7 cellular contexts compared by ENCODE assay signal in genomic region chr17:32519769-32520701, GRCh38. TPM values are rescaled to one million over a fixed set of nuclear protein-coding genes. Genes with fewer than 3 reads are reported as not detected.
A peak's percentile ranks its signal among the peaks of the same experiment; 100 is the strongest.
DNase-seq lines count a peak whose midpoint lies in the region; ATAC-seq and TF ChIP-seq lines count a peak whose summit lies in the region.

No MANE protein-coding gene starts in this region.

- no peaks in the 10 kb centered on the region for H3K36me3 ChIP-seq in Panc1 (ENCODE audit: control insufficient read depth, insufficient read depth, low read length)

- DNase-seq in Panc1 (ENCODE audit: low read depth, low spot score) = no peak
- peak; percentile 18 for DNase-seq in astrocyte of the spinal cord (ENCODE audit: low read depth, low spot score)
- peak; percentile 90 for DNase-seq in islet precursor cell
- peak; percentile 59 for DNase-seq in stimulated activated CD4-positive, alpha-beta T cell treated with anti-CD3 and anti-CD28 coated beads, Interleukin-4, amount 100 ng/mL, for 24 hours
- no peak for DNase-seq in SKM-1 treated with dmso at 0.1 percent for 144 hours (lab: John Stamatoyannopoulos, UW; ENCODE audit: unreplicated experiment)
- DNase-seq in NCI-H1694 (lab: John Stamatoyannopoulos, UW) = no peak

- ATAC-seq in Panc1 = no peak

- in situ Hi-C loops in Panc1 (cut with HindIII; ENCODE audit: low pct_unique_long_range_greater_than_20kb, low sequenced_read_pairs) (no loop called here), astrocyte of the spinal cord (cut with HindIII; ENCODE audit: low sequenced_read_pairs) (no loop called here)

- CTCF ChIA-PET in Panc1 (lab: Charles Lee) = no interaction called here

- TF ChIP-seq CTCF in Panc1 (IDR thresholded peaks at IDR 0.05) = no peak
- no peak for TF ChIP-seq CTCF in astrocyte of the spinal cord (IDR thresholded peaks at IDR 0.05; ENCODE audit: low read depth, low read length)

- intact Hi-C loops in Panc1 (cut with micrococcal nuclease; ENCODE audit: unreplicated experiment) = no loop called here

- no peak overlapping the region for H3K27ac ChIP-seq in Panc1 (ENCODE audit: low read length)

- no peaks in the 10 kb centered on the region for H3K9me3 ChIP-seq in Panc1 (ENCODE audit: control insufficient read depth, insufficient read depth, low read depth, low read length)

- peaks cover 8% of the 10 kb centered on the region; the same call in 1 of the 2 replicates for H3K4me1 ChIP-seq in Panc1 (ENCODE audit: control insufficient read depth, insufficient read depth, low read length)

- H3K27me3 ChIP-seq in Panc1 (ENCODE audit: control insufficient read depth, insufficient read depth, low read length) = peaks cover 9% of the 10 kb centered on the region

- BruUV-seq in Panc1 (replicated peaks; lab: Mats Ljungman, UMichigan) = no TSS peak

- H3K4me3 ChIP-seq in Panc1 (ENCODE audit: low read depth in 2 of 2, low read length in 2 of 2) (peak overlapping the region; percentile 35 to 47), astrocyte of the spinal cord (ENCODE audit: low read depth, low read length) (peak overlapping the region; percentile 40)

- POLR2A ChIA-PET in Panc1 (lab: Charles Lee) = interaction anchor here (0.7 kb wide), 1 partner anchor 55 kb away, joined by 13 read pairs; no protein-coding TSS in a partner anchor

- peak; percentile 42 for TF ChIP-seq POLR2A in GM18526 (IDR thresholded peaks at IDR 0.05; ENCODE audit: extremely low read depth, insufficient read length)

RNA-seq across cellular contexts. Expression of gene CDK5R1, which starts 33.2 kb away (rescaled TPM):
- total RNA-seq in Panc1 (2021; ENCODE audit: unreplicated experiment) = 7.9 TPM
- 6.8 TPM for polyA plus RNA-seq in Panc1 (2012; ENCODE audit: insufficient read length)

Comparison
In these comparisons a context has a peak if more than half of its experiments do, and no peak if none do; other contexts are left out.
1. DNase-seq: peak in astrocyte of the spinal cord (single experiment), islet precursor cell (single experiment) and stimulated activated CD4-positive, alpha-beta T cell treated with anti-CD3 and anti-CD28 coated beads, Interleukin-4, amount 100 ng/mL, for 24 hours (single experiment); none in Panc1 (single experiment), SKM-1 treated with dmso at 0.1 percent for 144 hours (single experiment) and NCI-H1694 (single experiment).